Comparison of ENCODE assay signal across 3 cellular contexts in genomic region chr18:59666008-59666395, GRCh38. TPM values are rescaled to one million over a fixed set of nuclear protein-coding genes. Genes with fewer than 3 reads are reported as not detected.
"Had no signal": no experiment of that assay in that cellular context is flagged by ENCODE, and none has a peak within 500 bp of the region (broad histone marks: within the 10 kb centered on the region; RNA-seq: fewer than 3 reads in every experiment).

No MANE protein-coding gene starts in this region.

RNA-seq across cellular contexts. Expression of gene CCBE1, which starts 31.2 kb away (rescaled TPM):
- total RNA-seq: endothelial cell of umbilical vein; natural killer cell treated with Interleukin-12 subunit alpha and Interleukin-12 subunit beta and Interleukin-15 and Interleukin-18, amount 100 ng/mL, for 72 hours; T-helper 1 cell treated with Interleukin-12 subunit alpha and Interleukin-12 subunit beta and Interleukin-4 antibody, amounts not matched to agents 30 ng/mL and 1 ng/mL, for 36 hours had no signal
